8 cellular contexts compared by ENCODE assay signal in genomic region chr3:58386966-58387365, GRCh38. TPM values are rescaled to one million over a fixed set of nuclear protein-coding genes. Genes with fewer than 3 reads are reported as not detected.
DNase-seq lines count a peak whose midpoint lies in the region; ATAC-seq and TF ChIP-seq lines count a peak whose summit lies in the region.

No MANE protein-coding gene starts in this region.

- peaks cover 0 to 4% of the 10 kb centered on the region in 2 donors for H3K4me1 ChIP-seq in ascending aorta

- ATAC-seq in naive B cell (ENCODE audit: low read depth in 2 of 2): no peak

- H3K36me3 ChIP-seq in ascending aorta: peaks cover 0 to 7% of the 10 kb centered on the region in 2 donors

- H3K27ac Mint-ChIP-seq in naive B cell (peak overlapping the region in 5 of 6 donors; percentile 60 to 87 (median 73)), progenitor cell of endocrine pancreas (no peak overlapping the region)

- DNase-seq in AG08395 (ENCODE audit: low spot score) (peak; percentile 43), RKO (ENCODE audit: low spot score) (peak; percentile 15), fibroblast of the aortic adventitia (ENCODE audit: low read depth) (peak; percentile 54), naive B cell (no peak), ascending aorta (ENCODE audit: low spot score in 2 of 2) (no peak), progenitor cell of endocrine pancreas (ENCODE audit: low spot score, unreplicated experiment) (no peak), NCI-H446 (lab: John Stamatoyannopoulos, UW) (no peak)
- no peak for DNase-seq in stimulated activated CD4-positive, alpha-beta T cell treated with anti-CD3 and anti-CD28 coated beads, Interleukin-2, amount 100 ng/mL, for 24 hours

- no peak for TF ChIP-seq CTCF in fibroblast of the aortic adventitia (IDR thresholded peaks at IDR 0.05; ENCODE audit: insufficient read depth, low read length)
- TF ChIP-seq CTCF in ascending aorta (IDR thresholded peaks at IDR 0.05): no peak
- no peak for TF ChIP-seq CTCF in progenitor cell of endocrine pancreas (IDR thresholded peaks at IDR 0.05; ENCODE audit: unreplicated experiment)

- H3K4me3 Mint-ChIP-seq in naive B cell: peak overlapping the region in 1 of 8 donors; percentile 6
- no peak overlapping the region for H3K4me3 Mint-ChIP-seq in progenitor cell of endocrine pancreas (ENCODE audit: low read depth)

- intact Hi-C loops in ascending aorta (cut with DNase I): no loop called here

- peak overlapping the region in 1 of 2 donors; percentile 41 for H3K27ac ChIP-seq in ascending aorta

- H3K9me3 ChIP-seq in ascending aorta: no peaks in the 10 kb centered on the region

- peaks cover 9 to 22% of the 10 kb centered on the region in 2 donors for H3K36me3 Mint-ChIP-seq in naive B cell
- no peaks in the 10 kb centered on the region for H3K36me3 Mint-ChIP-seq in progenitor cell of endocrine pancreas (ENCODE audit: insufficient read depth)

- no peaks in the 10 kb centered on the region for H3K27me3 ChIP-seq in ascending aorta

- no peak overlapping the region for H3K4me3 ChIP-seq in fibroblast of the aortic adventitia (ENCODE audit: low read depth, low read length)
- no peak overlapping the region for H3K4me3 ChIP-seq in ascending aorta

- H3K27me3 Mint-ChIP-seq in naive B cell: no peaks in the 10 kb centered on the region
- no peaks in the 10 kb centered on the region for H3K27me3 Mint-ChIP-seq in progenitor cell of endocrine pancreas

- H3K9me3 Mint-ChIP-seq in naive B cell (no peaks in the 10 kb centered on the region), progenitor cell of endocrine pancreas (ENCODE audit: low read depth) (no peaks in the 10 kb centered on the region)

- H3K4me1 Mint-ChIP-seq in naive B cell (peaks cover 37 to 55% (median 44%) of the 10 kb centered on the region in 3 donors), progenitor cell of endocrine pancreas (ENCODE audit: low read depth) (peaks cover 14% of the 10 kb centered on the region)

RNA-seq across cellular contexts. Expression of gene PDHB, which starts 46.7 kb away (rescaled TPM):
- total RNA-seq in fibroblast of the aortic adventitia (ENCODE audit: low replicate concordance) (75.4 and 82.3 TPM in 2 replicates), ascending aorta (30.7 TPM), progenitor cell of endocrine pancreas (73.4 and 76.4 TPM in 2 replicates)
- 100 to 1,000 TPM in 3 of 6 donors, 10 to 100 TPM in 3; 84.4 to 157 (median 101) TPM for polyA plus RNA-seq in naive B cell (ENCODE audit: low read depth in 6 of 6)

RNA-seq across cellular contexts. Expression of gene PXK, which starts 54.3 kb away (rescaled TPM):
- total RNA-seq in fibroblast of the aortic adventitia (ENCODE audit: low replicate concordance) (19.3 and 64.4 TPM in 2 replicates), ascending aorta (14.8 TPM), progenitor cell of endocrine pancreas (11.7 and 12.5 TPM in 2 replicates)
- polyA plus RNA-seq in naive B cell (ENCODE audit: low read depth in 6 of 6): 100 to 1,000 TPM in 5 of 6 donors, 10 to 100 TPM in 1; 88.9 to 156 (median 126) TPM

Comparison
In these comparisons a context has a peak if more than half of its experiments do, and no peak if none do; other contexts are left out.
1. DNase-seq: peak in AG08395 (single experiment), RKO (single experiment) and fibroblast of the aortic adventitia (single experiment); none in naive B cell (single experiment), ascending aorta (0 of 2), progenitor cell of endocrine pancreas (single experiment), stimulated activated CD4-positive, alpha-beta T cell treated with anti-CD3 and anti-CD28 coated beads, Interleukin-2, amount 100 ng/mL, for 24 hours (0 of 2) and NCI-H446 (0 of 2).